In genomic region chr4:39255266-39255665, GRCh38 we compare ENCODE assay signal across 12 cellular contexts.
DNase-seq lines count a peak whose midpoint lies in the region; ATAC-seq and TF ChIP-seq lines count a peak whose summit lies in the region.
"Had no signal": no experiment of that assay in that cellular context is flagged by ENCODE, and none has a peak within 500 bp of the region (broad histone marks: within the 10 kb centered on the region; RNA-seq: fewer than 3 reads in every experiment).

No MANE protein-coding gene starts in this region.

- H3K9me3 ChIP-seq in lower lobe of right lung (no peaks in the 10 kb centered on the region), esophagus squamous epithelium (no peaks in the 10 kb centered on the region)

- TF ChIP-seq POLR2A in esophagus squamous epithelium (IDR thresholded peaks at IDR 0.05): no peak

- intact Hi-C loops in lower lobe of right lung (cut with DNase I): no loop called here
- intact Hi-C loops in esophagus squamous epithelium (cut with DNase I): no loop called here
- intact Hi-C loops in dorsolateral prefrontal cortex (cut with DNase I): no loop called here

- 50 to 52% methylated on average over 2 of the region's 2 CpGs for WGBS in esophagus squamous epithelium, 2 donors

- no peaks in the 10 kb centered on the region for H3K27me3 ChIP-seq in lower lobe of right lung (ENCODE audit: low read depth)
- H3K27me3 ChIP-seq in esophagus squamous epithelium: no peaks in the 10 kb centered on the region
- H3K27me3 ChIP-seq in dorsolateral prefrontal cortex: no peaks in the 10 kb centered on the region

- H3K4me1 ChIP-seq in lower lobe of right lung (no peaks in the 10 kb centered on the region), esophagus squamous epithelium (no peaks in the 10 kb centered on the region)

- no peak overlapping the region for H3K4me3 ChIP-seq in lower lobe of right lung
- no peak overlapping the region for H3K4me3 ChIP-seq in esophagus squamous epithelium
- H3K4me3 ChIP-seq in dorsolateral prefrontal cortex: no peak overlapping the region

- peak overlapping the region; percentile 16 for H3K27ac ChIP-seq in lower lobe of right lung
- no peak overlapping the region for H3K27ac ChIP-seq in esophagus squamous epithelium
- peak overlapping the region in 8 of 59 donors; percentile 11 to 54 (median 16) for H3K27ac ChIP-seq in dorsolateral prefrontal cortex

- H3K36me3 ChIP-seq in lower lobe of right lung: peaks cover 37% of the 10 kb centered on the region
- peaks cover 0 to 62% (median 0%) of the 10 kb centered on the region in 3 donors for H3K36me3 ChIP-seq in esophagus squamous epithelium

- TF ChIP-seq EP300 in Ishikawa (IDR thresholded peaks at IDR 0.05; ENCODE audit: borderline replicate concordance): no peak

- peak; percentile 18 for DNase-seq in COLO829 (ENCODE audit: low spot score)
- DNase-seq in astrocyte of the hippocampus (ENCODE audit: low read depth, low spot score): peak; percentile 55
- DNase-seq in lower lobe of right lung: no peak
- no peak for DNase-seq in esophagus squamous epithelium (lab: John Stamatoyannopoulos, UW)
- DNase-seq in dorsolateral prefrontal cortex: no peak
- no peak for DNase-seq in activated effector memory CD4-positive, alpha-beta T cell treated with Interleukin-2 at 50 U/mL for 16 hours
- DNase-seq in GM19238 (ENCODE audit: insufficient read length, low spot score): no peak
- DNase-seq: activated CD4-positive, alpha-beta T cell treated with anti-CD3 and anti-CD28 coated beads, Interleukin-2, amount 50 U/mL, for 4 hours; glutamatergic neuron; NCI-H2029 treated with DMSO at 0.1 percent for 48 hours; SIG-M5 had no signal

- no peak for ATAC-seq in lower lobe of right lung

- TF ChIP-seq CTCF in lower lobe of right lung (IDR thresholded peaks at IDR 0.05) (no peak), esophagus squamous epithelium (IDR thresholded peaks at IDR 0.05) (no peak), dorsolateral prefrontal cortex (IDR thresholded peaks at IDR 0.05 in 54 of 56, conservative IDR thresholded peaks at IDR 0.05 in 2 of 56; ENCODE audit: low read depth in 1 of 56, partially characterized antibody in 56 of 56) (peak in 1 of 56 donors; percentile 11)

- TF ChIP-seq RAD21 in Ishikawa (IDR thresholded peaks at IDR 0.05; ENCODE audit: low read depth): peak; percentile 25; the same call in 1 of the 2 replicates

TF ChIP-seq in Ishikawa, 13 proteins besides CTCF, POLR2A, EP300 and RAD21:
- TF ChIP-seq TAF1 (IDR thresholded peaks at IDR 0.05; ENCODE audit: low read depth) (no peak), TEAD4 (IDR thresholded peaks at IDR 0.05) (peak; percentile 72), FOXM1 (IDR thresholded peaks at IDR 0.05; ENCODE audit: borderline replicate concordance, low read depth) (peak; percentile 34; the same call in 1 of the 2 replicates)

Comparison
In these comparisons a context has a peak if more than half of its experiments do, and no peak if none do; other contexts are left out.
1. DNase-seq: peak in COLO829 (single experiment) and astrocyte of the hippocampus (single experiment); none in lower lobe of right lung (single experiment), esophagus squamous epithelium (single experiment), dorsolateral prefrontal cortex (0 of 10), activated effector memory CD4-positive, alpha-beta T cell treated with Interleukin-2 at 50 U/mL for 16 hours (single experiment) and GM19238 (single experiment).